22 cellular contexts compared by ENCODE assay signal in the genomic region with DNA sequence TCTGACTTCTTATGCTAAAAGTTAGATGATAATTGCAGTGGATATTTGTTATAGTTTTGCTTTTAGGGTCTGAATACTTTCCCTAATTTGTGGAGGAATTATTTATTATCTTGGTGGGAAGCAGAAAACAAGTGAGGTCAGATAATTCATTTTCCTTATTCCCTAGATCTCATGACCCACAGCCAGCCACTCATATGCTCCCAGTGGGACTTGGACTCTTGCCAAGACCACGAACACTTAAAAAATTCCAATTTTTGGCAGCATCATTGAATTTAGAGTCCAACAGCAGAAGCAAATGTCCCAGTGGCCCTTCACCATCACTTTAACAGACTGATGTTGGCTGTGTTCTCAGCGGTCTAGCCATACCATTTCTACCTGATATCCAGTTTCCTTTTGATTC.
DNase-seq lines count a peak whose midpoint lies in the region; TF ChIP-seq lines count a peak whose summit lies in the region.
"Had no signal": no experiment of that assay in that cellular context is flagged by ENCODE, and none has a peak within 500 bp of the region (broad histone marks: within the 10 kb centered on the region; RNA-seq: fewer than 3 reads in every experiment).

No MANE protein-coding gene starts in this region.

- no peak overlapping the region for H2BK120ac ChIP-seq in H9 (ENCODE audit: low read depth, low read length, poor library complexity, severe bottlenecking)

- DNase-seq in DMS114 treated with DMSO at 0.1 percent for 48 hours (lab: John Stamatoyannopoulos, UW; ENCODE audit: unreplicated experiment) = peak; percentile 68
- DNase-seq in H9 = no peak
- DNase-seq in SJCRH30 = peak; percentile 69 to 71
- DNase-seq in fibroblast of peridontal ligament (ENCODE audit: extremely low read depth) = peak; percentile 48
- DNase-seq in activated T-helper 2 cell treated with anti-CD3 and anti-CD28 coated beads, Interferon-gamma antibody, Interleukin-2, Interleukin-4, amounts not matched to agents 10 μg/mL and 5 μg/mL and 100 μg/mL, durations not matched to agents 14 hours and 24 hours and 36 hours (ENCODE audit: low spot score) = no peak
- DNase-seq in NOMO-1 treated with DMSO at 0.1 percent for 48 hours (lab: John Stamatoyannopoulos, UW; ENCODE audit: unreplicated experiment) = no peak
- DNase-seq in activated gamma-delta T cell (lab: John Stamatoyannopoulos, UW) = no peak
- DNase-seq in NCI-H526 treated with DMSO at 0.1 percent for 48 hours (lab: John Stamatoyannopoulos, UW) = no peak
- DNase-seq: activated CD4-positive, alpha-beta T cell treated with anti-CD3 and anti-CD28 coated beads, Interleukin-2, amount 50 U/mL, for 1 hour; activated CD8-positive, alpha-beta memory T cell treated with anti-CD3 and anti-CD28 coated beads, Interleukin-2, amount 50 U/mL, for 48 hours; activated naive CD4-positive, alpha-beta T cell; amniotic stem cell; CD4-positive, CD25-positive, alpha-beta regulatory T cell; DMS79; effector memory CD4-positive, alpha-beta T cell; naive B cell; NCI-H1694; ovary; stimulated activated naive B cell treated with anti-CD40 and anti-IgM and Interleukin-4, amounts not matched to agents 10 μg/mL and 1 μg/mL and 100 μg/mL, for 72 hours; T-helper 1 cell; thyroid gland had no signal

- H3T11ph ChIP-seq in H9 (ENCODE audit: low read length) = no peak overlapping the region

- peaks cover 8 to 14% of the 10 kb centered on the region in 2 experiments; a peak in 4 of 5 replicates for H3K9me3 Mint-ChIP-seq in H9
- no peaks in the 10 kb centered on the region for H3K9me3 Mint-ChIP-seq in activated T-helper 2 cell treated with anti-CD3 and anti-CD28 coated beads, Interferon-gamma antibody, Interleukin-2, Interleukin-4, amounts not matched to agents 10 μg/mL and 5 μg/mL and 100 μg/mL, durations not matched to agents 14 hours and 24 hours and 36 hours

- H3K79me1 ChIP-seq in H9 (ENCODE audit: insufficient read depth, low read depth, low read length, poor library complexity, severe bottlenecking) = no peaks in the 10 kb centered on the region

- H2AK5ac ChIP-seq in H9 (ENCODE audit: insufficient read length, low read length) = no peak overlapping the region

- TF ChIP-seq CTCF in H9 (conservative IDR thresholded peaks at IDR 0.05) = no peak

- H3K23ac ChIP-seq in H9 (ENCODE audit: insufficient read length, low read depth, low read length) = no peak overlapping the region

- no peak overlapping the region for H2BK12ac ChIP-seq in H9 (ENCODE audit: insufficient read length, low read depth, low read length)

- no peaks in the 10 kb centered on the region for H3K23me2 ChIP-seq in H9 (ENCODE audit: insufficient read length, low read depth, low read length, poor library complexity, severe bottlenecking)

- no peak overlapping the region for H2AFZ ChIP-seq in H9 (ENCODE audit: low read length)

- H4K5ac ChIP-seq in H9 (ENCODE audit: insufficient read length, low read depth, low read length) = no peak overlapping the region

- H3K27me3 ChIP-seq in H9 (ENCODE audit: insufficient read depth, low read length) (no peaks in the 10 kb centered on the region), SJCRH30 (no peaks in the 10 kb centered on the region)
- H3K27me3 ChIP-seq: esophagus muscularis mucosa, ovary, thyroid gland had no signal

- H3K27ac ChIP-seq in H9 (ENCODE audit: insufficient read length, low read depth, low read length) = no peak overlapping the region
- H3K27ac ChIP-seq in SJCRH30 = peak overlapping the region; percentile 88
- H3K27ac ChIP-seq: esophagus muscularis mucosa, ovary, thyroid gland had no signal

- H3K4me1 Mint-ChIP-seq in H9 = peaks cover 7 to 21% of the 10 kb centered on the region in 2 experiments
- H3K4me1 Mint-ChIP-seq in activated T-helper 2 cell treated with anti-CD3 and anti-CD28 coated beads, Interferon-gamma antibody, Interleukin-2, Interleukin-4, amounts not matched to agents 10 μg/mL and 5 μg/mL and 100 μg/mL, durations not matched to agents 14 hours and 24 hours and 36 hours (ENCODE audit: low read depth) = no peaks in the 10 kb centered on the region
- H3K4me1 Mint-ChIP-seq: CD4-positive, CD25-positive, alpha-beta regulatory T cell; naive B cell; stimulated activated naive B cell treated with anti-CD40 and anti-IgM and Interleukin-4, amounts not matched to agents 10 μg/mL and 1 μg/mL and 100 μg/mL, for 72 hours had no signal

- H3K4ac ChIP-seq in H9 (ENCODE audit: low read depth, low read length) = no peak overlapping the region

- H2BK5ac ChIP-seq in H9 (ENCODE audit: insufficient read length, low read length) = no peak overlapping the region

- no peak overlapping the region for H4K8ac ChIP-seq in H9 (replicated peaks; ENCODE audit: insufficient read length, low read depth, low read length)

- no peak overlapping the region for H4K91ac ChIP-seq in H9 (ENCODE audit: insufficient read length, low read depth, low read length)

- H3K36me3 ChIP-seq in SJCRH30 = no peaks in the 10 kb centered on the region
- H3K36me3 ChIP-seq: esophagus muscularis mucosa, ovary, thyroid gland had no signal

- H3K4me3 ChIP-seq in SJCRH30 = peak overlapping the region; percentile 15; the same call in 1 of the 2 replicates
- H3K4me3 ChIP-seq: esophagus muscularis mucosa, ovary, thyroid gland had no signal

- no peaks in the 10 kb centered on the region for H3K79me2 ChIP-seq in H9 (ENCODE audit: insufficient read depth, low read length)

- peaks cover 12 to 15% (median 14%) of the 10 kb centered on the region in 3 experiments; a peak in 5 of 7 replicates for H3K36me3 Mint-ChIP-seq in H9 (ENCODE audit: insufficient read depth in 1 of 3, low read depth in 3 of 3)
- no peaks in the 10 kb centered on the region for H3K36me3 Mint-ChIP-seq in activated T-helper 2 cell treated with anti-CD3 and anti-CD28 coated beads, Interferon-gamma antibody, Interleukin-2, Interleukin-4, amounts not matched to agents 10 μg/mL and 5 μg/mL and 100 μg/mL, durations not matched to agents 14 hours and 24 hours and 36 hours (ENCODE audit: low read depth)
- H3K36me3 Mint-ChIP-seq: CD4-positive, CD25-positive, alpha-beta regulatory T cell; naive B cell; stimulated activated naive B cell treated with anti-CD40 and anti-IgM and Interleukin-4, amounts not matched to agents 10 μg/mL and 1 μg/mL and 100 μg/mL, for 72 hours had no signal

- H3K9me3 ChIP-seq in H9 (ENCODE audit: control insufficient read depth, low read depth, low read length) (no peaks in the 10 kb centered on the region), SJCRH30 (replicated peaks) (no peaks in the 10 kb centered on the region)
- H3K9me3 ChIP-seq: ovary, thyroid gland had no signal

- no peaks in the 10 kb centered on the region for H4K20me1 ChIP-seq in H9 (ENCODE audit: control insufficient read depth, insufficient read depth, insufficient read length)

- no peaks in the 10 kb centered on the region for H3K27me3 Mint-ChIP-seq in H9 (ENCODE audit: low read depth)
- no peaks in the 10 kb centered on the region for H3K27me3 Mint-ChIP-seq in activated T-helper 2 cell treated with anti-CD3 and anti-CD28 coated beads, Interferon-gamma antibody, Interleukin-2, Interleukin-4, amounts not matched to agents 10 μg/mL and 5 μg/mL and 100 μg/mL, durations not matched to agents 14 hours and 24 hours and 36 hours (ENCODE audit: low read depth)
- H3K27me3 Mint-ChIP-seq: CD4-positive, CD25-positive, alpha-beta regulatory T cell had no signal

- H2BK20ac ChIP-seq in H9 (ENCODE audit: low read depth, low read length, poor library complexity, severe bottlenecking) = no peak overlapping the region

- H3K56ac ChIP-seq in H9 (ENCODE audit: insufficient read length, low read depth, low read length) = no peak overlapping the region

- H3K27ac Mint-ChIP-seq in H9 = peak overlapping the region in 2 of 3 experiments; percentile 20 to 65; a peak in 3 of 7 replicates
- H3K27ac Mint-ChIP-seq in activated T-helper 2 cell treated with anti-CD3 and anti-CD28 coated beads, Interferon-gamma antibody, Interleukin-2, Interleukin-4, amounts not matched to agents 10 μg/mL and 5 μg/mL and 100 μg/mL, durations not matched to agents 14 hours and 24 hours and 36 hours = no peak overlapping the region
- H3K27ac Mint-ChIP-seq: CD4-positive, CD25-positive, alpha-beta regulatory T cell; stimulated activated naive B cell treated with anti-CD40 and anti-IgM and Interleukin-4, amounts not matched to agents 10 μg/mL and 1 μg/mL and 100 μg/mL, for 72 hours had no signal

- H2BK15ac ChIP-seq in H9 (ENCODE audit: low read depth, low read length) = no peak overlapping the region

- no peak overlapping the region for H3K14ac ChIP-seq in H9 (ENCODE audit: insufficient read depth, low read length)

- no CpG with 5 or more reads among the region's 2 CpGs for WGBS in H9 (ENCODE audit: extremely low coverage, insufficient read length, low lambda C conversion rate)

- H3K4me1 ChIP-seq in H9 (ENCODE audit: insufficient read depth, low read length) (peaks cover 2% of the 10 kb centered on the region; the same call in 1 of the 2 replicates), SJCRH30 (peaks cover 22% of the 10 kb centered on the region)
- H3K4me1 ChIP-seq: thyroid gland had no signal

- no peak overlapping the region for H3K4me2 ChIP-seq in H9 (ENCODE audit: insufficient read depth, insufficient read length, low read length)

- intact Hi-C loops in activated T-helper 2 cell treated with anti-CD3 and anti-CD28 coated beads, Interferon-gamma antibody, Interleukin-2, Interleukin-4, amounts not matched to agents 10 μg/mL and 5 μg/mL and 100 μg/mL, durations not matched to agents 14 hours and 24 hours and 36 hours (cut with micrococcal nuclease) = no loop called here

- H3K9ac ChIP-seq in H9 (ENCODE audit: extremely low read depth, insufficient read length, low read length) = no peak overlapping the region

- H3K18ac ChIP-seq in H9 (ENCODE audit: insufficient read length, low read depth, low read length) = no peak overlapping the region

- H3K4me3 Mint-ChIP-seq in H9 = no peak overlapping the region
- no peak overlapping the region for H3K4me3 Mint-ChIP-seq in activated T-helper 2 cell treated with anti-CD3 and anti-CD28 coated beads, Interferon-gamma antibody, Interleukin-2, Interleukin-4, amounts not matched to agents 10 μg/mL and 5 μg/mL and 100 μg/mL, durations not matched to agents 14 hours and 24 hours and 36 hours (ENCODE audit: low read depth)
- H3K4me3 Mint-ChIP-seq: CD4-positive, CD25-positive, alpha-beta regulatory T cell; naive B cell; stimulated activated naive B cell treated with anti-CD40 and anti-IgM and Interleukin-4, amounts not matched to agents 10 μg/mL and 1 μg/mL and 100 μg/mL, for 72 hours had no signal

Comparison
In these comparisons a context has a peak if more than half of its experiments do, and no peak if none do; other contexts are left out.
1. DNase-seq: peak in DMS114 treated with DMSO at 0.1 percent for 48 hours (single experiment), SJCRH30 (2 of 2) and fibroblast of peridontal ligament (single experiment); none in H9 (single experiment), activated T-helper 2 cell treated with anti-CD3 and anti-CD28 coated beads, Interferon-gamma antibody, Interleukin-2, Interleukin-4, amounts not matched to agents 10 μg/mL and 5 μg/mL and 100 μg/mL, durations not matched to agents 14 hours and 24 hours and 36 hours (single experiment), NOMO-1 treated with DMSO at 0.1 percent for 48 hours (single experiment), activated gamma-delta T cell (single experiment) and NCI-H526 treated with DMSO at 0.1 percent for 48 hours (single experiment).